Comparison of ENCODE assay signal across 8 cellular contexts in the genomic region with DNA sequence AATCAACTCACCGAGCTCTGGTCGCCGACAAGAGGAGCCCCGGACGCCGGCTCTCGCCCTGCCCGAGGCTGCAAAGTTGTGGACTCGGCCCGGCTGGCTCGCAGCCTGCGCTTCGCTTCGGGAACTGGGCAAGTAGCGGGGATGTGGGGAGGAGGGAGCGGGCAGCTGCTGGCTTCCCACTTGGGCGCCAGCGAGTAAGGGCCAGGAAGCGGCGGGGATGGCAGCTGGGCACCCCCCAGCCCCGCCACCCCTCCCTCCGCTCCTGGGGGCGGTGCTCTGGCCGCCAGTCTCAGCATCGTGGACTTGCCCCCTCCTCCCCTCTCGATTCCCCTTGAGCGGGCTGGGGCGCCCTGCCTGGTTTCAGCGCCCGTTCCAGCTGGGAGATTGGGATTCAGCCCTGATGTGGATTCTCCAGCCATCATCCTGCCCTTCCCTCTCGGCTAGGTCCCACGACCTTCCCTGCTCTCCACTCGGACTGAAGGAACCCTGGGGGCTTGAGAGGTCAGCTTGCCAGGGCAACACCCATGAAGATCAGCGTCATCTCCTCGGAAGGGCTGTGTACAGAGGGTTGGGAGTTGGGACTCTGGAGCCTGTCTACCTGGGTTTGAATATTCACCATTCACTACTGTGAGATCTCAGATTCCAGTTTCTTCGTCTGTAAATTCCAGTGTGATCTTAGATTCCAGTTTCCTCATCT. TPM values are rescaled to one million over a fixed set of nuclear protein-coding genes. Genes with fewer than 3 reads are reported as not detected.
DNase-seq lines count a peak whose midpoint lies in the region; TF ChIP-seq lines count a peak whose summit lies in the region.

A gene with protein sequence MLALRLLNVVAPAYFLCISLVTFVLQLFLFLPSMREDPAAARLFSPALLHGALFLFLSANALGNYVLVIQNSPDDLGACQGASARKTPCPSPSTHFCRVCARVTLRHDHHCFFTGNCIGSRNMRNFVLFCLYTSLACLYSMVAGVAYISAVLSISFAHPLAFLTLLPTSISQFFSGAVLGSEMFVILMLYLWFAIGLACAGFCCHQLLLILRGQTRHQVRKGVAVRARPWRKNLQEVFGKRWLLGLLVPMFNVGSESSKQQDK (minus strand): TSS at position 200 of the 697 bp plus-strand sequence. CDS start 2,053 bp downstream, outside the sequence.

- TF ChIP-seq CTCF in AG10803 (conservative IDR thresholded peaks at IDR 0.05; ENCODE audit: low read length) (no peak), breast epithelium (IDR thresholded peaks at IDR 0.05) (no peak)

- H3K36me3 ChIP-seq in MG63 (no peaks in the 10 kb centered on the region), breast epithelium (no peaks in the 10 kb centered on the region)

- intact Hi-C loops in breast epithelium (cut with DNase I; ENCODE audit: low total_unique reads), result no loop called here

- H3K27ac ChIP-seq in breast epithelium, result no peak within 1 kb of the TSS

- no peaks in the 10 kb centered on the region for H3K9me3 ChIP-seq in MG63
- H3K9me3 ChIP-seq in breast epithelium, result no peaks in the 10 kb centered on the region

- H3K4me1 ChIP-seq in breast epithelium, result peaks cover 10 to 12% of the 10 kb centered on the region in 2 donors

- H3K27me3 ChIP-seq in MG63 (peaks cover 46% of the 10 kb centered on the region), breast epithelium (peaks cover 3 to 77% of the 10 kb centered on the region in 2 donors)

- DNase-seq in AG10803 (ENCODE audit: low read depth) (no peak), MG63 (peak; percentile 30), breast epithelium (ENCODE audit: low spot score in 2 of 2) (peak in 1 of 2 donors; percentile 20), middle frontal gyrus (ENCODE audit: extremely low spot score, low spot score) (peak; percentile 44), germinal center (ENCODE audit: low spot score) (no peak), kidney tubule cell (ENCODE audit: low spot score) (no peak)
- DNase-seq in activated naive CD4-positive, alpha-beta T cell treated with Interleukin-2 at 50 U/mL for 16 hours, result no peak
- DNase-seq in stimulated activated CD4-positive, alpha-beta T cell treated with anti-CD3 and anti-CD28 coated beads, Interleukin-2, amount 100 ng/mL, for 24 hours, result no peak

- H3K4me3 ChIP-seq in AG10803 (ENCODE audit: low read length), result peak within 1 kb of the TSS; percentile 20; the same call in 1 of the 2 replicates
- H3K4me3 ChIP-seq in MG63, result 0 out of 2 replicates have a peak within 1 kb of the TSS, but pooled peaks have one; percentile 11
- H3K4me3 ChIP-seq in breast epithelium, result peak within 1 kb of the TSS; percentile 21 to 61 (median 42)

- TF ChIP-seq POLR2A in breast epithelium (IDR thresholded peaks at IDR 0.05), result no peak

RNA-seq across cellular contexts. Expression of the gene that starts here (rescaled TPM):
- total RNA-seq in MG63 (2014; rRNA removed; shearing (Covaris generic); ENCODE audit: low replicate concordance), result not detected in 2 replicates
- total RNA-seq in breast epithelium, result not detected

Comparison
In these comparisons a context has a peak if more than half of its experiments do, and no peak if none do; other contexts are left out.
1. Peak in DNase-seq and H3K4me3 ChIP-seq in MG63; RNA of the gene not detected or under 1 TPM.